Comparison of ENCODE assay signal across 33 cellular contexts in genomic region chr7:51867117-51867516, GRCh38.
"Had no signal": no experiment of that assay in that cellular context is flagged by ENCODE, and none has a peak within 500 bp of the region (broad histone marks: within the 10 kb centered on the region; RNA-seq: fewer than 3 reads in every experiment).

No MANE protein-coding gene starts in this region.

- H3K27ac Mint-ChIP-seq: activated CD4-positive, alpha-beta memory T cell treated with anti-CD3 and anti-CD28 coated beads for 36 hours; activated CD4-positive, alpha-beta T cell treated with anti-CD3 and anti-CD28 coated beads for 36 hours; activated CD4-positive, alpha-beta T cell treated with anti-CD3 and anti-CD28 coated beads, Interleukin-2, amount 10 ng/mL, durations not matched to agents 24 days and 14 days; activated CD8-positive, alpha-beta memory T cell treated with anti-CD3 and anti-CD28 coated beads, Interleukin-2, amount 10 ng/mL, durations not matched to agents 7 days and 5 days; activated CD8-positive, alpha-beta T cell treated with anti-CD3 and anti-CD28 coated beads, Interleukin-2, amount 10 ng/mL, durations not matched to agents 7 days and 5 days; activated naive CD4-positive, alpha-beta T cell treated with anti-CD3 and anti-CD28 coated beads for 36 hours; activated naive CD4-positive, alpha-beta T cell treated with anti-CD3 and anti-CD28 coated beads, Interleukin-2, amount 50 U/mL, for 24 hours; activated naive CD8-positive, alpha-beta T cell treated with anti-CD3 and anti-CD28 coated beads for 36 hours; activated naive CD8-positive, alpha-beta T cell treated with anti-CD3 and anti-CD28 coated beads, Interleukin-2, amount 50 U/mL, for 24 hours; activated T-helper 1 cell treated with anti-CD3 and anti-CD28 coated beads, Interleukin-12 subunit alpha, Interleukin-12 subunit beta, Interleukin-2, Interleukin-4 antibody, amounts not matched to agents 30 ng/mL and 10 ng/mL and 1 ng/mL, durations not matched to agents 14 hours and 24 hours and 36 hours; activated T-helper 2 cell treated with anti-CD3 and anti-CD28 coated beads, Interferon-gamma antibody, Interleukin-2, Interleukin-4, amounts not matched to agents 10 μg/mL and 5 μg/mL and 100 μg/mL, durations not matched to agents 14 hours and 24 hours and 36 hours; T-helper 17 cell; T-helper 2 cell treated with Interferon-gamma antibody and Interleukin-4, amounts not matched to agents 5 μg/mL and 100 μg/mL, for 36 hours had no signal

- H3K36me3 ChIP-seq: adrenal gland, colonic mucosa, esophagus muscularis mucosa, gastroesophageal sphincter, WERI-Rb-1 had no signal

- H3K4me3 Mint-ChIP-seq: activated CD4-positive, alpha-beta memory T cell treated with anti-CD3 and anti-CD28 coated beads for 36 hours; activated CD4-positive, alpha-beta T cell treated with anti-CD3 and anti-CD28 coated beads for 36 hours; activated CD4-positive, alpha-beta T cell treated with anti-CD3 and anti-CD28 coated beads, Interleukin-2, amount 10 ng/mL, durations not matched to agents 24 days and 14 days; activated CD8-positive, alpha-beta memory T cell treated with anti-CD3 and anti-CD28 coated beads, Interleukin-2, amount 10 ng/mL, durations not matched to agents 7 days and 5 days; activated CD8-positive, alpha-beta T cell treated with anti-CD3 and anti-CD28 coated beads, Interleukin-2, amount 10 ng/mL, durations not matched to agents 7 days and 5 days; activated naive CD4-positive, alpha-beta T cell treated with anti-CD3 and anti-CD28 coated beads for 36 hours; activated naive CD4-positive, alpha-beta T cell treated with anti-CD3 and anti-CD28 coated beads, Interleukin-2, amount 50 U/mL, for 24 hours; activated naive CD8-positive, alpha-beta T cell treated with anti-CD3 and anti-CD28 coated beads for 36 hours; activated naive CD8-positive, alpha-beta T cell treated with anti-CD3 and anti-CD28 coated beads, Interleukin-2, amount 50 U/mL, for 24 hours; activated T-helper 1 cell treated with anti-CD3 and anti-CD28 coated beads, Interleukin-12 subunit alpha, Interleukin-12 subunit beta, Interleukin-2, Interleukin-4 antibody, amounts not matched to agents 30 ng/mL and 10 ng/mL and 1 ng/mL, durations not matched to agents 14 hours and 24 hours and 36 hours; T-helper 17 cell; T-helper 2 cell treated with Interferon-gamma antibody and Interleukin-4, amounts not matched to agents 5 μg/mL and 100 μg/mL, for 36 hours had no signal

- H3K9me3 ChIP-seq: adrenal gland, body of pancreas, colonic mucosa, esophagus muscularis mucosa, gastroesophageal sphincter had no signal

- H3K27me3 Mint-ChIP-seq: activated CD4-positive, alpha-beta memory T cell treated with anti-CD3 and anti-CD28 coated beads for 36 hours; activated CD4-positive, alpha-beta T cell treated with anti-CD3 and anti-CD28 coated beads for 36 hours; activated CD4-positive, alpha-beta T cell treated with anti-CD3 and anti-CD28 coated beads, Interleukin-2, amount 10 ng/mL, durations not matched to agents 24 days and 14 days; activated CD8-positive, alpha-beta memory T cell treated with anti-CD3 and anti-CD28 coated beads, Interleukin-2, amount 10 ng/mL, durations not matched to agents 7 days and 5 days; activated naive CD4-positive, alpha-beta T cell treated with anti-CD3 and anti-CD28 coated beads, Interleukin-2, amount 50 U/mL, for 24 hours; activated naive CD8-positive, alpha-beta T cell treated with anti-CD3 and anti-CD28 coated beads for 36 hours; activated naive CD8-positive, alpha-beta T cell treated with anti-CD3 and anti-CD28 coated beads, Interleukin-2, amount 50 U/mL, for 24 hours; T-helper 17 cell had no signal

- ATAC-seq: activated CD4-positive, alpha-beta T cell treated with anti-CD3 and anti-CD28 coated beads for 36 hours; activated CD8-positive, alpha-beta memory T cell treated with anti-CD3 and anti-CD28 coated beads, Interleukin-2, amount 10 ng/mL, durations not matched to agents 7 days and 5 days; activated CD8-positive, alpha-beta T cell treated with anti-CD3 and anti-CD28 coated beads, Interleukin-2, amount 10 ng/mL, durations not matched to agents 7 days and 5 days; activated naive CD8-positive, alpha-beta T cell treated with anti-CD3 and anti-CD28 coated beads, Interleukin-2, amount 50 U/mL, for 24 hours; body of pancreas; gastroesophageal sphincter; T-helper 17 cell had no signal

- H3K27ac ChIP-seq: adrenal gland, body of pancreas, colonic mucosa, esophagus muscularis mucosa, gastroesophageal sphincter, WERI-Rb-1 had no signal

- H3K4me1 Mint-ChIP-seq: activated CD4-positive, alpha-beta T cell treated with anti-CD3 and anti-CD28 coated beads for 36 hours; activated CD4-positive, alpha-beta T cell treated with anti-CD3 and anti-CD28 coated beads, Interleukin-2, amount 10 ng/mL, durations not matched to agents 24 days and 14 days; activated CD8-positive, alpha-beta memory T cell treated with anti-CD3 and anti-CD28 coated beads, Interleukin-2, amount 10 ng/mL, durations not matched to agents 7 days and 5 days; activated naive CD4-positive, alpha-beta T cell treated with anti-CD3 and anti-CD28 coated beads, Interleukin-2, amount 50 U/mL, for 24 hours; activated naive CD8-positive, alpha-beta T cell treated with anti-CD3 and anti-CD28 coated beads for 36 hours; activated naive CD8-positive, alpha-beta T cell treated with anti-CD3 and anti-CD28 coated beads, Interleukin-2, amount 50 U/mL, for 24 hours; T-helper 17 cell had no signal

- H3K4me3 ChIP-seq: adrenal gland, body of pancreas, colonic mucosa, esophagus muscularis mucosa, gastroesophageal sphincter had no signal

- H3K9me3 Mint-ChIP-seq: activated naive CD4-positive, alpha-beta T cell treated with anti-CD3 and anti-CD28 coated beads, Interleukin-2, amount 50 U/mL, for 24 hours had no signal

- H3K4me1 ChIP-seq: adrenal gland, body of pancreas, colonic mucosa, esophagus muscularis mucosa, gastroesophageal sphincter had no signal

- H3K36me3 Mint-ChIP-seq: activated CD4-positive, alpha-beta memory T cell treated with anti-CD3 and anti-CD28 coated beads for 36 hours; activated CD8-positive, alpha-beta memory T cell treated with anti-CD3 and anti-CD28 coated beads, Interleukin-2, amount 10 ng/mL, durations not matched to agents 7 days and 5 days; activated naive CD4-positive, alpha-beta T cell treated with anti-CD3 and anti-CD28 coated beads, Interleukin-2, amount 50 U/mL, for 24 hours; activated naive CD8-positive, alpha-beta T cell treated with anti-CD3 and anti-CD28 coated beads for 36 hours had no signal

- DNase-seq: activated CD4-positive, alpha-beta memory T cell treated with anti-CD3 and anti-CD28 coated beads for 36 hours; activated CD4-positive, alpha-beta T cell treated with anti-CD3 and anti-CD28 coated beads for 36 hours; activated CD4-positive, alpha-beta T cell treated with anti-CD3 and anti-CD28 coated beads, Interleukin-2, amount 10 ng/mL, durations not matched to agents 24 days and 14 days; activated CD4-positive, CD25-positive, alpha-beta regulatory T cell; activated CD4-positive, CD25-positive, alpha-beta regulatory T cell treated with anti-CD3 and anti-CD28 coated beads, Interleukin-2, amount 50 U/mL, for 72 hours; activated CD8-positive, alpha-beta memory T cell treated with anti-CD3 and anti-CD28 coated beads, Interleukin-2, amount 10 ng/mL, durations not matched to agents 7 days and 5 days; activated CD8-positive, alpha-beta memory T cell treated with anti-CD3 and anti-CD28 coated beads, Interleukin-2, amount 50 U/mL, for 4 hours; activated CD8-positive, alpha-beta T cell treated with anti-CD3 and anti-CD28 coated beads, Interleukin-2, amount 10 ng/mL, durations not matched to agents 7 days and 5 days; activated effector memory CD4-positive, alpha-beta T cell treated with anti-CD3 and anti-CD28 coated beads, Interleukin-2, amount 50 U/mL, for 16 hours; activated naive CD4-positive, alpha-beta T cell treated with anti-CD3 and anti-CD28 coated beads for 36 hours; activated naive CD8-positive, alpha-beta T cell treated with anti-CD3 and anti-CD28 coated beads for 36 hours; activated naive CD8-positive, alpha-beta T cell treated with anti-CD3 and anti-CD28 coated beads, Interleukin-2, amount 50 U/mL, for 24 hours; activated T-cell treated with anti-CD3 and anti-CD28 coated beads, Interleukin-2, amount 50 U/mL, for 1 hour; activated T-cell treated with anti-CD3 and anti-CD28 coated beads, Interleukin-2, amount 50 U/mL, for 48 hours; adrenal gland; amygdala; aorta; body of pancreas; caudate nucleus; cerebellar nuclear complex; colonic mucosa; effector CD8-positive, alpha-beta T cell; foreskin melanocyte; T-helper 1 cell; T-helper 17 cell; T1000; WERI-Rb-1 had no signal

- H3K27me3 ChIP-seq: adrenal gland, body of pancreas, colonic mucosa, esophagus muscularis mucosa, gastroesophageal sphincter had no signal
